1 cellular context compared by ENCODE assay signal in genomic region chr5:150323819-150324218, GRCh38.
TF ChIP-seq lines count a peak whose summit lies in the region.

No MANE protein-coding gene starts in this region.

TF ChIP-seq in GM12878, 131 proteins besides CTCF, POLR2A, EP300 and RAD21:
- TF ChIP-seq ATF3 (IDR thresholded peaks at IDR 0.05; ENCODE audit: borderline replicate concordance, extremely low read depth, low read depth, low read length) (no peak), ZNF687 (IDR thresholded peaks at IDR 0.05) (no peak), SRF (IDR thresholded peaks at IDR 0.05; ENCODE audit: low read depth in 2 of 2, low read length in 2 of 2) (no peak), ZBED1 (IDR thresholded peaks at IDR 0.05; ENCODE audit: borderline replicate concordance) (no peak), RAD51 (IDR thresholded peaks at IDR 0.05) (no peak), HDAC6 (IDR thresholded peaks at IDR 0.05; ENCODE audit: unreplicated experiment) (no peak), TBL1XR1 (IDR thresholded peaks at IDR 0.05; ENCODE audit: low read depth, low read length) (no peak), USF2 (IDR thresholded peaks at IDR 0.05; ENCODE audit: borderline replicate concordance, low read depth, low read length) (no peak), E4F1 (IDR thresholded peaks at IDR 0.05; ENCODE audit: borderline replicate concordance, partially characterized antibody) (no peak), TARDBP (IDR thresholded peaks at IDR 0.05; ENCODE audit: borderline replicate concordance) (no peak), CHD1 (IDR thresholded peaks at IDR 0.05; ENCODE audit: low read depth, low read length) (no peak), ZNF24 (IDR thresholded peaks at IDR 0.05) (no peak), BACH1 (IDR thresholded peaks at IDR 0.05; ENCODE audit: borderline replicate concordance) (no peak), CBFB (IDR thresholded peaks at IDR 0.05; ENCODE audit: low read depth) (no peak), MTA3 (IDR thresholded peaks at IDR 0.05; ENCODE audit: borderline replicate concordance, low read length) (no peak), ZZZ3 (IDR thresholded peaks at IDR 0.05; ENCODE audit: control insufficient read depth, insufficient read length, low read depth) (no peak), NRF1 (conservative IDR thresholded peaks at IDR 0.05; ENCODE audit: low read depth, low read length) (no peak), MEF2B (IDR thresholded peaks at IDR 0.05; ENCODE audit: partially characterized antibody, poor library complexity, severe bottlenecking) (no peak)
